In the genomic region with DNA sequence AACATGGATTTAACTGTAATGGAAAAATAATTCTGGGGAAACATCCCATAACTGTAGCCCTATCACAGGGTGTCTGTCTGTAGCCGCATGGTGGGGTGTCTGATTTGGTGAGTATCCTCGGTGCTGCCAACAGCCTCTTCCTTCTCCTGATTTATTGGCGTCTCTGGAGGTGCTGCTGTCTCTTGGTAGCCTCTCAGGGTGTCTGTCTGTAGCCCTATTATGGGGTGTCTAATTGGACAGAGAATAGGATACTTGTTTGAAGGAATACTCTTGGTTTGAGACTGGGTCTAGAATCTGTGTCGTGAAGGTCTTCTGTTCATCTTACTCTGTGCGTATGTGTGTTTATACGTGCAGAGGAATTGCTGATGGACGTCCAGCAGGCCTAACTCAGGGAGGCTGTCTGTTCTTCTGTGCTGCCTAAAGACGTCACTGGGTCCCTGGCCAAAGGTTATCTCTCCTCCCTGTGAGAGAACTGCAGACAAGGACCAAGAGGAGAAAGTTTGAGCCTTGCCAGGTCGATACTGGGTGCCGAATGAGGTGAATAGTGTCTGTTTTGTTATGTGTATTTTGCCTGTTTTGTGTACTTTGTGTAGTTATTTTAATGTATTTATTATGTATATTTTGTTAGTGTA, we compare ENCODE assay signal across 16 cellular contexts. TPM values are rescaled to one million over a fixed set of nuclear protein-coding genes. Genes with fewer than 3 reads are reported as not detected.
DNase-seq lines count a peak whose midpoint lies in the region; ATAC-seq, FAIRE-seq and TF ChIP-seq lines count a peak whose summit lies in the region.
"Had no signal": no experiment of that assay in that cellular context is flagged by ENCODE, and none has a peak within 500 bp of the region (broad histone marks: within the 10 kb centered on the region; RNA-seq: fewer than 3 reads in every experiment).

No MANE protein-coding gene starts in this region.

- in situ Hi-C loops in K562 (cut with MboI), result no loop called here

- no peaks in the 10 kb centered on the region for H3K36me3 ChIP-seq in cardiac muscle cell
- no peaks in the 10 kb centered on the region for H3K36me3 ChIP-seq in K562 (ENCODE audit: control insufficient read depth, insufficient read depth, low read length)
- peaks cover 5% of the 10 kb centered on the region; the same call in 1 of the 2 replicates for H3K36me3 ChIP-seq in iPS-20b (ENCODE audit: insufficient read depth, low read depth, low read length)
- H3K36me3 ChIP-seq in small intestine (ENCODE audit: control insufficient read depth in 2 of 2, insufficient read depth in 2 of 2, low read length in 2 of 2), result no peaks in the 10 kb centered on the region
- no peaks in the 10 kb centered on the region for H3K36me3 ChIP-seq in adrenal gland (replicated peaks in 1 of 2)
- H3K36me3 ChIP-seq in Karpas-422 (ENCODE audit: insufficient read depth, low read length), result no peaks in the 10 kb centered on the region
- H3K36me3 ChIP-seq: BLaER1 had no signal

- H4K20me1 ChIP-seq in K562 (replicated peaks; ENCODE audit: control insufficient read depth, insufficient read depth, low read length) (no peaks in the 10 kb centered on the region), Karpas-422 (ENCODE audit: insufficient read depth, low read depth, low read length) (no peaks in the 10 kb centered on the region)
- H4K20me1 ChIP-seq: BLaER1 had no signal

- no peak for TF ChIP-seq POLR2A in K562 (conservative IDR thresholded peaks at IDR 0.05)
- TF ChIP-seq POLR2A in adrenal gland (IDR thresholded peaks at IDR 0.05), result no peak

- H3K9ac ChIP-seq in K562 (ENCODE audit: insufficient read depth in 1 of 2, low read depth in 2 of 2, low read length in 2 of 2), result 0 out of 4 replicates have a peak overlapping the region, but pooled peaks of 1 of the 2 experiments have one; percentile 10
- H3K9ac ChIP-seq in iPS-20b (ENCODE audit: low read depth, low read length), result no peak overlapping the region
- no peak overlapping the region for H3K9ac ChIP-seq in Karpas-422 (ENCODE audit: low read length)
- H3K9ac ChIP-seq: BLaER1 had no signal

- H3K36me3 Mint-ChIP-seq in activated naive CD4-positive, alpha-beta T cell treated with anti-CD3 and anti-CD28 coated beads, Interleukin-2, amount 10 ng/mL, durations not matched to agents 7 days and 5 days, result no peaks in the 10 kb centered on the region
- H3K36me3 Mint-ChIP-seq: CD8-positive, alpha-beta memory T cell had no signal

- ATAC-seq in left cardiac atrium (no peak), K562 (peak; percentile 73)
- ATAC-seq: GM12878, HCT116 had no signal

- no TSS peak for BruUV-seq in K562 (replicated peaks; lab: Mats Ljungman, UMichigan)

- no peak overlapping the region for H2AFZ ChIP-seq in K562 (ENCODE audit: low read depth, low read length)
- H2AFZ ChIP-seq in Karpas-422 (ENCODE audit: low read length), result no peak overlapping the region

- H3K27ac Mint-ChIP-seq in activated naive CD4-positive, alpha-beta T cell treated with anti-CD3 and anti-CD28 coated beads, Interleukin-2, amount 10 ng/mL, durations not matched to agents 7 days and 5 days, result no peak overlapping the region
- H3K27ac Mint-ChIP-seq: CD8-positive, alpha-beta memory T cell had no signal

- no peak overlapping the region for H3K4me3 Mint-ChIP-seq in activated naive CD4-positive, alpha-beta T cell treated with anti-CD3 and anti-CD28 coated beads, Interleukin-2, amount 10 ng/mL, durations not matched to agents 7 days and 5 days
- H3K4me3 Mint-ChIP-seq: CD8-positive, alpha-beta memory T cell had no signal

- TF ChIP-seq RAD21 in K562 (CRISPR knock-in tag; conservative IDR thresholded peaks at IDR 0.05 in 1 of 2, IDR thresholded peaks at IDR 0.05 in 1 of 2), result no peak

- TF ChIP-seq CTCF in cardiac muscle cell (IDR thresholded peaks at IDR 0.05; ENCODE audit: low read depth, low read length) (no peak), K562 (IDR thresholded peaks at IDR 0.05 in 2 of 3, conservative IDR thresholded peaks at IDR 0.05 in 1 of 3; ENCODE audit: insufficient read depth in 2 of 3, low read depth in 1 of 3, low read length in 3 of 3) (no peak), adrenal gland (IDR thresholded peaks at IDR 0.05) (no peak)

- H3K27me3 Mint-ChIP-seq in activated naive CD4-positive, alpha-beta T cell treated with anti-CD3 and anti-CD28 coated beads, Interleukin-2, amount 10 ng/mL, durations not matched to agents 7 days and 5 days, result peaks cover 8% of the 10 kb centered on the region

- H3K9me2 ChIP-seq in Karpas-422 (replicated peaks; ENCODE audit: insufficient read depth, low read length), result no peaks in the 10 kb centered on the region

- FAIRE-seq in K562 (lab: Jason Lieb, UNC) (peak; percentile 46), small intestine (lab: Jason Lieb, UNC) (no peak)
- FAIRE-seq: GM12878, HTR-8/SVneo had no signal

- POLR2A ChIA-PET in K562 (lab: Yijun Ruan, JAX), result no interaction called here

- H3K27me3 ChIP-seq in cardiac muscle cell (no peaks in the 10 kb centered on the region), K562 (ENCODE audit: control insufficient read depth in 2 of 2, insufficient read depth in 2 of 2, low read length in 2 of 2) (no peaks in the 10 kb centered on the region), iPS-20b (ENCODE audit: insufficient read depth, low read length) (no peaks in the 10 kb centered on the region), small intestine (ENCODE audit: control insufficient read depth in 2 of 2, insufficient read depth in 2 of 2, low read length in 2 of 2) (no peaks in the 10 kb centered on the region), adrenal gland (no peaks in the 10 kb centered on the region), Karpas-422 (ENCODE audit: low read length) (no peaks in the 10 kb centered on the region)
- H3K27me3 ChIP-seq: BLaER1 had no signal

- H3K79me2 ChIP-seq in K562 (ENCODE audit: control insufficient read depth, insufficient read depth, low read length) (no peaks in the 10 kb centered on the region), Karpas-422 (ENCODE audit: low read length) (no peaks in the 10 kb centered on the region)

- H3K4me2 ChIP-seq in K562 (ENCODE audit: insufficient read depth, low read length) (no peak overlapping the region), Karpas-422 (ENCODE audit: low read depth, low read length, poor library complexity, severe bottlenecking) (no peak overlapping the region)
- H3K4me2 ChIP-seq: BLaER1 had no signal

- H3K9me3 ChIP-seq in cardiac muscle cell (ENCODE audit: low read depth), result no peaks in the 10 kb centered on the region
- H3K9me3 ChIP-seq in K562 (replicated peaks; ENCODE audit: control insufficient read depth, insufficient read depth, low read depth, low read length), result no peaks in the 10 kb centered on the region
- peaks cover 33% of the 10 kb centered on the region for H3K9me3 ChIP-seq in iPS-20b (ENCODE audit: insufficient read depth, low read depth, low read length)
- H3K9me3 ChIP-seq in small intestine (ENCODE audit: control insufficient read depth, low read depth), result no peaks in the 10 kb centered on the region
- no peaks in the 10 kb centered on the region for H3K9me3 ChIP-seq in adrenal gland (replicated peaks in 1 of 3)
- H3K9me3 ChIP-seq in Karpas-422 (ENCODE audit: low read length), result no peaks in the 10 kb centered on the region
- H3K9me3 ChIP-seq: Caco-2 had no signal

- H3K4me1 Mint-ChIP-seq in activated naive CD4-positive, alpha-beta T cell treated with anti-CD3 and anti-CD28 coated beads, Interleukin-2, amount 10 ng/mL, durations not matched to agents 7 days and 5 days, result no peaks in the 10 kb centered on the region
- H3K4me1 Mint-ChIP-seq: CD8-positive, alpha-beta memory T cell had no signal

- no peak overlapping the region for H3K4me3 ChIP-seq in cardiac muscle cell
- H3K4me3 ChIP-seq in K562, result no peak overlapping the region
- peak overlapping the region; percentile 40 for H3K4me3 ChIP-seq in iPS-20b (ENCODE audit: low read length)
- no peak overlapping the region for H3K4me3 ChIP-seq in small intestine (ENCODE audit: low read depth in 1 of 2, low read length in 2 of 2)
- H3K4me3 ChIP-seq in adrenal gland, result no peak overlapping the region
- no peak overlapping the region for H3K4me3 ChIP-seq in Karpas-422 (ENCODE audit: low read length)
- H3K4me3 ChIP-seq: BLaER1, GM12878 had no signal

- intact Hi-C loops in left cardiac atrium (cut with DNase I) (no loop called here), K562 (cut with micrococcal nuclease) (no loop called here), adrenal gland (cut with DNase I) (no loop called here)

- peaks cover 6% of the 10 kb centered on the region for H3K4me1 ChIP-seq in cardiac muscle cell (ENCODE audit: low read depth)
- peaks cover 0 to 7% of the 10 kb centered on the region in 2 experiments; a peak in 3 of 5 replicates for H3K4me1 ChIP-seq in K562 (replicated peaks in 1 of 2; ENCODE audit: control insufficient read depth in 2 of 2, insufficient read depth in 2 of 2, low read length in 2 of 2)
- peaks cover 21% of the 10 kb centered on the region for H3K4me1 ChIP-seq in iPS-20b (ENCODE audit: insufficient read depth, low read length)
- H3K4me1 ChIP-seq in small intestine (ENCODE audit: control insufficient read depth in 2 of 2, insufficient read depth in 1 of 2, low read depth in 1 of 2, low read length in 1 of 2), result no peaks in the 10 kb centered on the region
- H3K4me1 ChIP-seq in adrenal gland (replicated peaks in 1 of 2), result no peaks in the 10 kb centered on the region
- no peaks in the 10 kb centered on the region for H3K4me1 ChIP-seq in Karpas-422 (ENCODE audit: low read length)
- H3K4me1 ChIP-seq: BLaER1, Caco-2 had no signal

- no peaks in the 10 kb centered on the region for H3K9me1 ChIP-seq in K562 (ENCODE audit: control insufficient read depth, insufficient read depth, low read length)

- H3K9me3 Mint-ChIP-seq in activated naive CD4-positive, alpha-beta T cell treated with anti-CD3 and anti-CD28 coated beads, Interleukin-2, amount 10 ng/mL, durations not matched to agents 7 days and 5 days, result no peaks in the 10 kb centered on the region
- H3K9me3 Mint-ChIP-seq: CD8-positive, alpha-beta memory T cell had no signal

- peak; percentile 6 to 27 for DNase-seq in cardiac muscle cell (ENCODE audit: low read depth in 1 of 2, low spot score in 1 of 2)
- no peak for DNase-seq in left cardiac atrium
- DNase-seq in K562 (ENCODE audit: extremely low read depth in 1 of 4, low spot score in 3 of 4), result peak in 1 of 4 experiments; percentile 46
- DNase-seq in small intestine, result peak; percentile 3
- DNase-seq in adrenal gland, result no peak
- no peak for DNase-seq in Karpas-422
- DNase-seq in activated naive CD4-positive, alpha-beta T cell treated with anti-CD3 and anti-CD28 coated beads, Interleukin-2, amount 10 ng/mL, durations not matched to agents 7 days and 5 days, result no peak
- DNase-seq: 8988T; AML-193; Caco-2; CD8-positive, alpha-beta memory T cell had no signal

- TF ChIP-seq EP300 in K562 (IDR thresholded peaks at IDR 0.05; ENCODE audit: low read length), result no peak

- CTCF ChIA-PET in K562 (lab: Yijun Ruan, JAX; ENCODE audit: low intra/inter-chr PET ratio), result no interaction called here
- CTCF ChIA-PET in activated naive CD4-positive, alpha-beta T cell treated with anti-CD3 and anti-CD28 coated beads, Interleukin-2, amount 10 ng/mL, durations not matched to agents 7 days and 5 days (lab: Charles Lee), result no interaction called here

- no peak overlapping the region for H3K27ac ChIP-seq in cardiac muscle cell
- H3K27ac ChIP-seq in K562 (ENCODE audit: extremely low read depth, low read depth, low read length), result no peak overlapping the region
- H3K27ac ChIP-seq in iPS-20b (ENCODE audit: low read length), result no peak overlapping the region
- H3K27ac ChIP-seq in small intestine (ENCODE audit: low read depth in 1 of 2, low read length in 1 of 2), result no peak overlapping the region
- H3K27ac ChIP-seq in adrenal gland, result no peak overlapping the region
- H3K27ac ChIP-seq in Karpas-422 (ENCODE audit: low read length), result no peak overlapping the region
- H3K27ac ChIP-seq: BLaER1 had no signal

- 51% methylated on average over 10 of the region's 10 CpGs for WGBS in K562 (ENCODE audit: insufficient coverage, low coverage, missing lambda C conversion rate)
- WGBS in small intestine, 3 donors, result 66 to 73% (median 71%) methylated on average over 10 of the region's 10 CpGs
- WGBS in adrenal gland, 4 donors, result 78 to 85% (median 81%) methylated on average over 10 of the region's 10 CpGs

RNA-seq across cellular contexts. Expression of a gene that starts 18.9 kb away (rescaled TPM):
- total RNA-seq in cardiac muscle cell (11.9 and 17.7 TPM in 2 replicates), left cardiac atrium (1 to 10 TPM; 2.9 to 4.6 TPM), K562 (2014; rRNA removed) (4.5 and 6.7 TPM in 2 replicates), K562 (2014; rRNA removed; fragmentation: Illumina TruSeq; extraction: Trizol) (7.1 and 7.9 TPM in 2 replicates), K562 (2015; rRNA removed; fragmentation: Illumina TruSeq; extraction: Trizol) (5.0 and 5.6 TPM in 2 replicates), K562 (2021) (9.2 and 9.7 TPM in 2 replicates), adrenal gland (1 to 10 TPM; 2.2 to 7.3 (median 3.9) TPM)
- polyA plus RNA-seq in cardiac muscle cell (13.9 and 18.1 TPM in 2 replicates), K562 (2011; rRNA removed) (15.0 and 17.0 TPM in 2 replicates), K562 (2014; fragmentation: Illumina TruSeq; extraction: Trizol) (5.6 and 5.7 TPM in 2 replicates), K562 (2014; fragmentation: Nextera tagmentation; extraction: Ambion mirVana) (1 to 10 TPM; 2.2 to 3.4 TPM), K562 (2014; rRNA removed) (7.2 and 7.3 TPM in 2 replicates), small intestine (1 to 10 TPM in 1 of 3 donors, not detected in 2; 1.6 TPM), adrenal gland (1 to 10 TPM; 2.3 to 4.3 (median 3.1) TPM)
- total RNA-seq in K562 (2011; cell fraction: chromatin; rRNA removed; ENCODE audit: low replicate concordance), result 90.5 and 109 TPM in 2 replicates
- total RNA-seq in K562 (2011; cell fraction: nucleolus; rRNA removed), result 65.2 and 67.4 TPM in 2 replicates
- total RNA-seq in K562 (2011; cell fraction: nucleoplasm; rRNA removed), result 60.1 and 75.0 TPM in 2 replicates
- 9.2 and 14.2 TPM in 2 replicates for polyA plus RNA-seq in K562 (2011; cell fraction: cytosol; rRNA removed)
- 62.4 and 68.7 TPM in 2 replicates for polyA plus RNA-seq in K562 (2011; cell fraction: nucleus; rRNA removed)
- 5.3 and 8.6 TPM in 2 replicates for polyA plus RNA-seq in K562 (2012)
- polyA minus RNA-seq in K562 (2011; rRNA and poly(A)+ RNA removed), result 31.8 and 34.7 TPM in 2 replicates
- 6.3 and 8.8 TPM in 2 replicates for polyA minus RNA-seq in K562 (2011; cell fraction: cytosol; rRNA and poly(A)+ RNA removed)
- 36.2 and 58.6 TPM in 2 replicates for polyA minus RNA-seq in K562 (2011; cell fraction: nucleus; rRNA and poly(A)+ RNA removed)
- 2.1 and 6.2 TPM in 2 replicates for total RNA-seq in Karpas-422 (2014; rRNA removed; shearing (Covaris generic); ENCODE audit: low replicate concordance)

Comparison
In these comparisons a context has a peak if more than half of its experiments do, and no peak if none do; other contexts are left out.
1. DNase-seq: peak in cardiac muscle cell (2 of 2) and small intestine (single experiment); none in left cardiac atrium (single experiment), adrenal gland (0 of 7), Karpas-422 (single experiment) and activated naive CD4-positive, alpha-beta T cell treated with anti-CD3 and anti-CD28 coated beads, Interleukin-2, amount 10 ng/mL, durations not matched to agents 7 days and 5 days (single experiment).